Comparison of ENCODE assay signal across 10 cellular contexts in the genomic region with DNA sequence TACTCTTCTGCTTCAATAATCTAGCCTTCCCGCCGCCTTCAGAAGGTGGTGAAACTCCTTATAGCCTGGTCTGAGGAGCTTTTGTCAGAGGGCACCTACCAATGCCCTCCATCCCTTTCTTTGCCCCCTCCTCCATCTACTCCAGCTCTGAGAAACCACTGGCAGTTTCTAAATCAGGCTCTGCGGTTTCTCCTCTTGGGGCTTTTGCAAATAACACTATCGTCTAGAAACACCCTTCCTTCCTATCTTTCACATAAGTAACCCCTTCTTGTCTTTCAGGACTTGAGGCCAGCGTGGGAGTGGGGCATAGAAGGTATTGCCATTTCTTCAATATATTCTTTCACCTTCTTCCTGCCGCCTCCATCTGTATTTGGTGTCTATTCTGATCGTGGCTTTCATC. TPM values are rescaled to one million over a fixed set of nuclear protein-coding genes. Genes with fewer than 3 reads are reported as not detected.
A peak's percentile ranks its signal among the peaks of the same experiment; 100 is the strongest.
DNase-seq lines count a peak whose midpoint lies in the region; ATAC-seq and TF ChIP-seq lines count a peak whose summit lies in the region.
"Had no signal": no experiment of that assay in that cellular context is flagged by ENCODE, and none has a peak within 500 bp of the region (broad histone marks: within the 10 kb centered on the region; RNA-seq: fewer than 3 reads in every experiment).

No MANE protein-coding gene starts in this region.

- H3K9me2 ChIP-seq in hepatocyte (replicated peaks; ENCODE audit: insufficient read depth), result no peaks in the 10 kb centered on the region

- H3K4me1 ChIP-seq in hepatocyte (ENCODE audit: insufficient read depth), result no peaks in the 10 kb centered on the region

- H2AFZ ChIP-seq in hepatocyte, result no peak overlapping the region

- H3K4me2 ChIP-seq in hepatocyte, result peak overlapping the region; percentile 80

- peak overlapping the region; percentile 10 for H3K27ac ChIP-seq in hepatocyte

- no peak overlapping the region for H3K4me3 ChIP-seq in hepatocyte
- no peak overlapping the region for H3K4me3 ChIP-seq in lower leg skin (ENCODE audit: low read depth, poor library complexity, severe bottlenecking)

- no peak for TF ChIP-seq POLR2A in lower leg skin (IDR thresholded peaks at IDR 0.05)

- no peaks in the 10 kb centered on the region for H3K9me3 ChIP-seq in hepatocyte (ENCODE audit: low read depth)

- peak overlapping the region; percentile 84 for H3K4me3 Mint-ChIP-seq in T-helper 1 cell treated with Interleukin-12 subunit alpha and Interleukin-12 subunit beta and Interleukin-4 antibody, amounts not matched to agents 30 μg/mL and 1 μg/mL, for 36 hours

- ATAC-seq in GM19395 (IDR thresholded peaks at IDR 0.05; ENCODE audit: unreplicated experiment) (peak; percentile 23), HG03460 (IDR thresholded peaks at IDR 0.05; ENCODE audit: unreplicated experiment) (no peak)

- DNase-seq in AML-193 (lab: John Stamatoyannopoulos, UW), result peak; percentile 33 to 40
- no peak for DNase-seq in hepatocyte (ENCODE audit: low spot score)
- DNase-seq in SW 1271 (lab: John Stamatoyannopoulos, UW), result no peak
- no peak for DNase-seq in lower leg skin (ENCODE audit: low spot score in 2 of 2)
- DNase-seq in cerebellar nuclear complex (lab: John Stamatoyannopoulos, UW), result no peak
- DNase-seq: NCI-H1436 had no signal

- H3K36me3 Mint-ChIP-seq in T-helper 1 cell treated with Interleukin-12 subunit alpha and Interleukin-12 subunit beta and Interleukin-4 antibody, amounts not matched to agents 30 μg/mL and 1 μg/mL, for 36 hours (ENCODE audit: low read depth), result no peaks in the 10 kb centered on the region

- intact Hi-C loops in lower leg skin (cut with DNase I; ENCODE audit: low total_unique reads), result no loop called here

- H3K27me3 Mint-ChIP-seq in T-helper 1 cell treated with Interleukin-12 subunit alpha and Interleukin-12 subunit beta and Interleukin-4 antibody, amounts not matched to agents 30 μg/mL and 1 μg/mL, for 36 hours (ENCODE audit: low read depth), result no peaks in the 10 kb centered on the region

- no peaks in the 10 kb centered on the region for H3K27me3 ChIP-seq in hepatocyte

- TF ChIP-seq CTCF in hepatocyte (IDR thresholded peaks at IDR 0.05; ENCODE audit: poor library complexity) (no peak), lower leg skin (IDR thresholded peaks at IDR 0.05) (no peak)

- 68% methylated on average over 7 of the region's 7 CpGs for WGBS in hepatocyte (ENCODE audit: low lambda C conversion rate, missing lambda C conversion rate)
- WGBS in lower leg skin, 2 donors, result 40 to 49% methylated on average over 7 of the region's 7 CpGs

- peaks cover 17% of the 10 kb centered on the region for H3K4me1 Mint-ChIP-seq in T-helper 1 cell treated with Interleukin-12 subunit alpha and Interleukin-12 subunit beta and Interleukin-4 antibody, amounts not matched to agents 30 μg/mL and 1 μg/mL, for 36 hours (ENCODE audit: low read depth)

- no peaks in the 10 kb centered on the region for H4K20me1 ChIP-seq in hepatocyte (ENCODE audit: insufficient read depth, poor library complexity, severe bottlenecking)

- no peaks in the 10 kb centered on the region for H3K36me3 ChIP-seq in hepatocyte (replicated peaks; ENCODE audit: insufficient read depth, low read depth)

- H3K27ac Mint-ChIP-seq in T-helper 1 cell treated with Interleukin-12 subunit alpha and Interleukin-12 subunit beta and Interleukin-4 antibody, amounts not matched to agents 30 μg/mL and 1 μg/mL, for 36 hours, result peak overlapping the region; percentile 90

- H3K79me2 ChIP-seq in hepatocyte, result no peaks in the 10 kb centered on the region

- no peaks in the 10 kb centered on the region for H3K9me3 Mint-ChIP-seq in T-helper 1 cell treated with Interleukin-12 subunit alpha and Interleukin-12 subunit beta and Interleukin-4 antibody, amounts not matched to agents 30 μg/mL and 1 μg/mL, for 36 hours

RNA-seq across cellular contexts. Expression of a gene that starts 1.2 kb away (rescaled TPM):
- total RNA-seq in hepatocyte (1.8 and 3.7 TPM in 2 replicates), lower leg skin (1 to 10 TPM; 3.4 to 6.9 (median 4.6) TPM)
- 0.51 and 1.3 TPM in 2 replicates for polyA plus RNA-seq in hepatocyte
- total RNA-seq: lung microvascular endothelial cell had no signal

Comparison
In these comparisons a context has a peak if more than half of its experiments do, and no peak if none do; other contexts are left out.
1. DNase-seq: peak in AML-193 (2 of 2); none in hepatocyte (single experiment), SW 1271 (0 of 2), lower leg skin (0 of 2) and cerebellar nuclear complex (0 of 2).